10 cellular contexts compared by ENCODE assay signal in the genomic region with DNA sequence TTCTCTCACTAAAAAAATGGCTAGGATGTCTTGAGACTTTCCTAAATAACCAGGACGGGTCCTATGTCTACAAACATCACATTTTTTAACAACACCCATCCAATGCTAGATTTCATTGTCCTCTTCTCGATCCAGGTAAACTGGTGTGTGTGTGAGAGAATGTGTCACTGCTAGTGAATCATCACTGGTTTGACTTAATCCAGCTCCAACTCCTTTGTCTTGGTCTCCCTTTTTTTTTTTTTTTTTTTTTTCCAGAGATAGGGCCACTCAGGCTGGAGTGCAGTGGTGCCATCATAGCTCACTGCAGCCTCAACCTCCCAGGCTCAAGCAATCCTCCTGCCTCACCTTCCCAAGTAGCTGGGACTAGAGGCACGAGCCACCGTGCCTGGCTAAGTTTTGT. TPM values are rescaled to one million over a fixed set of nuclear protein-coding genes. Genes with fewer than 3 reads are reported as not detected.
DNase-seq lines count a peak whose midpoint lies in the region; ATAC-seq, FAIRE-seq and TF ChIP-seq lines count a peak whose summit lies in the region.
"Had no signal": no experiment of that assay in that cellular context is flagged by ENCODE, and none has a peak within 500 bp of the region (broad histone marks: within the 10 kb centered on the region; RNA-seq: fewer than 3 reads in every experiment).

No MANE protein-coding gene starts in this region.

- H3K9ac ChIP-seq in IMR-90 (ENCODE audit: low read depth, low read length), result no peak overlapping the region

- no peak overlapping the region for H2AK5ac ChIP-seq in IMR-90 (ENCODE audit: low read depth, low read length)

- H3K4me3 ChIP-seq in Caco-2 (ENCODE audit: low read depth, low read length) (no peak overlapping the region), IMR-90 (ENCODE audit: insufficient read depth, low read depth, low read length) (no peak overlapping the region), small intestine (ENCODE audit: low read depth in 1 of 2, low read length in 2 of 2) (no peak overlapping the region)
- no peak overlapping the region for H3K4me3 ChIP-seq in effector memory CD4-positive, alpha-beta T cell (ENCODE audit: insufficient read depth, low read depth, low read length, poor library complexity, severe bottlenecking)

- peak overlapping the region; percentile 50; the same call in 1 of the 2 replicates for H3K14ac ChIP-seq in IMR-90 (replicated peaks; ENCODE audit: low read depth, low read length)

- peaks cover 19% of the 10 kb centered on the region; the same call in 1 of the 2 replicates for H4K20me1 ChIP-seq in IMR-90 (ENCODE audit: insufficient read depth, low read length)

- H3K27ac Mint-ChIP-seq in Caco-2 (ENCODE audit: unreplicated experiment), result peak overlapping the region; percentile 87
- H3K27ac Mint-ChIP-seq in central memory CD8-positive, alpha-beta T cell (ENCODE audit: low read depth), result no peak overlapping the region
- peak overlapping the region in 5 of 10 donors; percentile 7 to 68 (median 31) for H3K27ac Mint-ChIP-seq in naive thymus-derived CD8-positive, alpha-beta T cell

- H2BK15ac ChIP-seq in IMR-90 (ENCODE audit: low read depth, low read length), result 0 out of 3 replicates have a peak overlapping the region, but pooled peaks have one; percentile 12

- peak overlapping the region; percentile 91 to 99; a peak in 3 of 4 replicates for H4K8ac ChIP-seq in IMR-90 (ENCODE audit: low read depth in 2 of 2, low read length in 2 of 2)

- H3K27me3 ChIP-seq in Caco-2 (replicated peaks; ENCODE audit: control insufficient read depth, insufficient read depth, low read length), result no peaks in the 10 kb centered on the region
- peaks cover 16% of the 10 kb centered on the region for H3K27me3 ChIP-seq in IMR-90 (ENCODE audit: control insufficient read depth, insufficient read depth, low read length)
- H3K27me3 ChIP-seq in effector memory CD4-positive, alpha-beta T cell (replicated peaks; ENCODE audit: control insufficient read depth, insufficient read depth, low read length, poor library complexity, severe bottlenecking), result peaks cover 29% of the 10 kb centered on the region
- peaks cover 0 to 3% of the 10 kb centered on the region in 2 donors for H3K27me3 ChIP-seq in small intestine (ENCODE audit: control insufficient read depth in 2 of 2, insufficient read depth in 2 of 2, low read length in 2 of 2)

- CTCF ChIA-PET in Caco-2 (lab: Charles Lee), result interaction anchor here (0.6 kb wide), 2 partner anchors 92 to 460 kb away, joined by 4 to 6 read pairs; no protein-coding TSS in a partner anchor
- CTCF ChIA-PET in IMR-90 (lab: Yijun Ruan, JAX), result no interaction called here

- no CpG with 5 or more reads among the region's 4 CpGs for WGBS in IMR-90 (ENCODE audit: extremely low coverage in 2 of 2, insufficient read length in 1 of 2), 2 experiments
- 58 to 62% (median 62%) methylated on average over 4 of the region's 4 CpGs for WGBS in small intestine, 3 donors

- in situ Hi-C loops in IMR-90 (cut with MboI; ENCODE audit: low sequenced_read_pairs), result loop anchor here (5.0 to 10.0 kb wide), 2 partner anchors 166 to 393 kb away; no protein-coding TSS in a partner anchor

- H3K18ac ChIP-seq in IMR-90 (ENCODE audit: low read depth, low read length), result no peak overlapping the region

- no peak overlapping the region for H3K27ac ChIP-seq in IMR-90 (ENCODE audit: insufficient read depth, low read length)
- no peak overlapping the region for H3K27ac ChIP-seq in effector memory CD4-positive, alpha-beta T cell (ENCODE audit: insufficient read depth, low read length, poor library complexity, severe bottlenecking)
- H3K27ac ChIP-seq in small intestine (ENCODE audit: low read depth in 1 of 2, low read length in 1 of 2), result peak overlapping the region in 1 of 2 donors; percentile 90

- no peak overlapping the region; the same call in 1 of the 2 replicates for H2BK20ac ChIP-seq in IMR-90 (ENCODE audit: low read depth, low read length)

- no peak for TF ChIP-seq CTCF in Caco-2 (IDR thresholded peaks at IDR 0.05; ENCODE audit: insufficient read depth in 1 of 2, low read depth in 1 of 2, low read length in 1 of 2, severe bottlenecking in 1 of 2, unreplicated experiment in 1 of 2)
- no peak for TF ChIP-seq CTCF in IMR-90 (conservative IDR thresholded peaks at IDR 0.05; ENCODE audit: low read depth, low read length)

- H3K56ac ChIP-seq in IMR-90 (ENCODE audit: extremely low read depth, insufficient read depth, low read length), result no peak overlapping the region

- H3K4me1 Mint-ChIP-seq in Caco-2 (ENCODE audit: low read depth, unreplicated experiment), result peaks cover 50% of the 10 kb centered on the region
- H3K4me1 Mint-ChIP-seq in central memory CD8-positive, alpha-beta T cell, result peaks cover 45% of the 10 kb centered on the region
- H3K4me1 Mint-ChIP-seq in naive thymus-derived CD8-positive, alpha-beta T cell, result peaks cover 26 to 51% (median 46%) of the 10 kb centered on the region in 4 donors

- H3K4ac ChIP-seq in IMR-90 (ENCODE audit: low read depth, low read length), result no peak overlapping the region

- TF ChIP-seq POLR2A in IMR-90 (IDR thresholded peaks at IDR 0.05; ENCODE audit: low read depth, low read length), result no peak

- FAIRE-seq in small intestine (lab: Jason Lieb, UNC), result no peak

- H3K9me1 ChIP-seq in IMR-90 (ENCODE audit: insufficient read depth, low read length), result peaks cover 3% of the 10 kb centered on the region; the same call in 1 of the 2 replicates

- H3K9me3 Mint-ChIP-seq in Caco-2 (ENCODE audit: unreplicated experiment), result no peaks in the 10 kb centered on the region
- H3K9me3 Mint-ChIP-seq in central memory CD8-positive, alpha-beta T cell, result no peaks in the 10 kb centered on the region
- H3K9me3 Mint-ChIP-seq in naive thymus-derived CD8-positive, alpha-beta T cell, result peaks cover 0 to 1% (median 0%) of the 10 kb centered on the region in 9 donors

- no peak overlapping the region for H2BK120ac ChIP-seq in IMR-90 (ENCODE audit: low read depth, low read length)

- POLR2A ChIA-PET in Caco-2 (lab: Charles Lee), result interaction anchor here (0.6 kb wide), 1 partner anchor 325 kb away, joined by 7 read pairs; no protein-coding TSS in a partner anchor
- POLR2A ChIA-PET in IMR-90 (lab: Charles Lee; ENCODE audit: unreplicated experiment), result interaction anchor here (0.6 kb wide), 2 partner anchors 233 to 313 kb away, joined by 3 to 5 read pairs; no protein-coding TSS in a partner anchor
- POLR2A ChIA-PET in naive thymus-derived CD8-positive, alpha-beta T cell (lab: Charles Lee), result interaction anchor here (0.6 to 6.3 kb wide), 3 partner anchors 15 to 204 kb away, joined by 3 to 165 read pairs (median 33); partner anchors contain the start of genes SLC12A9 and SRRT

- H3K4me1 ChIP-seq in Caco-2 (peaks cover 26% of the 10 kb centered on the region), IMR-90 (ENCODE audit: control insufficient read depth, insufficient read depth, low read length) (peaks cover 16% of the 10 kb centered on the region), small intestine (ENCODE audit: control insufficient read depth in 2 of 2, insufficient read depth in 1 of 2, low read depth in 1 of 2, low read length in 1 of 2) (peaks cover 0 to 2% of the 10 kb centered on the region in 2 donors)
- H3K4me1 ChIP-seq in effector memory CD4-positive, alpha-beta T cell (ENCODE audit: control insufficient read depth, insufficient read depth, low read length, poor library complexity, severe bottlenecking), result peaks cover 53% of the 10 kb centered on the region

- H2AK9ac ChIP-seq in IMR-90 (replicated peaks; ENCODE audit: low read depth, low read length, poor library complexity), result no peak overlapping the region

- no peaks in the 10 kb centered on the region for H3K27me3 Mint-ChIP-seq in Caco-2 (ENCODE audit: insufficient read depth, unreplicated experiment)
- peaks cover 45% of the 10 kb centered on the region for H3K27me3 Mint-ChIP-seq in central memory CD8-positive, alpha-beta T cell
- H3K27me3 Mint-ChIP-seq in naive thymus-derived CD8-positive, alpha-beta T cell, result peaks cover 9 to 43% (median 20%) of the 10 kb centered on the region in 5 donors

- intact Hi-C loops in Caco-2 (cut with micrococcal nuclease; ENCODE audit: unreplicated experiment) (no loop called here), IMR-90 (cut with micrococcal nuclease) (no loop called here), posterior vena cava (cut with DNase I) (loop anchor here in 1 of 2 donors (5.0 kb wide), 1 partner anchor 176 kb away; no protein-coding TSS in a partner anchor)

- peaks cover 8 to 20% of the 10 kb centered on the region in 2 experiments; a peak in 3 of 4 replicates for H3K79me1 ChIP-seq in IMR-90 (ENCODE audit: low read depth in 1 of 2, low read length in 2 of 2)

- H3K36me3 Mint-ChIP-seq in Caco-2 (ENCODE audit: insufficient read depth, unreplicated experiment), result peaks cover 49% of the 10 kb centered on the region
- H3K36me3 Mint-ChIP-seq in central memory CD8-positive, alpha-beta T cell (ENCODE audit: insufficient read depth), result peaks cover 28% of the 10 kb centered on the region
- peaks cover 0 to 27% (median 12%) of the 10 kb centered on the region in 3 donors for H3K36me3 Mint-ChIP-seq in naive thymus-derived CD8-positive, alpha-beta T cell

- ATAC-seq in IMR-90 (ENCODE audit: low read depth), result no peak
- ATAC-seq in central memory CD8-positive, alpha-beta T cell (replicated peaks; ENCODE audit: extremely low read depth, poor library complexity, severe bottlenecking), result no peak
- no peak for ATAC-seq in naive thymus-derived CD8-positive, alpha-beta T cell
- no peak for ATAC-seq in HG03521 (IDR thresholded peaks at IDR 0.05; ENCODE audit: unreplicated experiment)

- H3K9me3 ChIP-seq in Caco-2 (no peaks in the 10 kb centered on the region), IMR-90 (ENCODE audit: control insufficient read depth, insufficient read depth, low read length) (peaks cover 2% of the 10 kb centered on the region; the same call in 1 of the 2 replicates), small intestine (ENCODE audit: control insufficient read depth, low read depth) (no peaks in the 10 kb centered on the region)
- no peaks in the 10 kb centered on the region for H3K9me3 ChIP-seq in effector memory CD4-positive, alpha-beta T cell (ENCODE audit: control insufficient read depth, low read length)
- H3K9me3 ChIP-seq: Peyer's patch had no signal

- TF ChIP-seq RAD21 in IMR-90 (IDR thresholded peaks at IDR 0.05; ENCODE audit: low read length), result no peak

- no peak overlapping the region for H2BK5ac ChIP-seq in IMR-90 (ENCODE audit: low read depth, low read length, poor library complexity, severe bottlenecking)

- BruUV-seq in Caco-2 (replicated peaks; lab: Mats Ljungman, UMichigan), result no TSS peak
- no TSS peak for BruUV-seq in IMR-90 (replicated peaks; lab: Mats Ljungman, UMichigan)

- no peak overlapping the region for H3K4me2 ChIP-seq in IMR-90 (ENCODE audit: low read depth, low read length)

- dilution Hi-C loops in IMR-90 (cut with HindIII; ENCODE audit: low sequenced_read_pairs, unreplicated experiment), result no loop called here

- peak overlapping the region; percentile 88 for H3K4me3 Mint-ChIP-seq in Caco-2 (ENCODE audit: unreplicated experiment)
- peak overlapping the region; percentile 57 for H3K4me3 Mint-ChIP-seq in central memory CD8-positive, alpha-beta T cell
- peak overlapping the region; percentile 31 to 85 (median 80) for H3K4me3 Mint-ChIP-seq in naive thymus-derived CD8-positive, alpha-beta T cell

- H3K36me3 ChIP-seq in Caco-2 (ENCODE audit: control insufficient read depth, insufficient read depth, low read length) (no peaks in the 10 kb centered on the region; the same call in 1 of the 2 replicates), IMR-90 (ENCODE audit: control insufficient read depth, insufficient read depth, low read length) (peaks cover 22% of the 10 kb centered on the region), small intestine (ENCODE audit: control insufficient read depth in 2 of 2, insufficient read depth in 2 of 2, low read length in 2 of 2) (peaks cover 4 to 6% of the 10 kb centered on the region in 2 donors)
- H3K36me3 ChIP-seq in effector memory CD4-positive, alpha-beta T cell (ENCODE audit: control insufficient read depth, insufficient read depth, low read length), result peaks cover 8% of the 10 kb centered on the region

- DNase-seq in Caco-2, result no peak
- peak; percentile 34 for DNase-seq in IMR-90
- DNase-seq in central memory CD8-positive, alpha-beta T cell (ENCODE audit: low spot score in 2 of 2), result no peak
- no peak for DNase-seq in naive thymus-derived CD8-positive, alpha-beta T cell
- DNase-seq in posterior vena cava (ENCODE audit: low spot score), result no peak
- no peak for DNase-seq in effector memory CD4-positive, alpha-beta T cell
- DNase-seq in small intestine, result no peak
- DNase-seq: Peyer's patch; stimulated activated CD4-positive, alpha-beta T cell treated with anti-CD3 and anti-CD28 coated beads, Interleukin-4, amount 100 ng/mL, for 24 hours had no signal

- H4K91ac ChIP-seq in IMR-90 (ENCODE audit: insufficient read depth, low read depth, low read length), result no peak overlapping the region

- H2AFZ ChIP-seq in IMR-90 (replicated peaks; ENCODE audit: low read length, poor library complexity), result peak overlapping the region; percentile 87

- no peak overlapping the region; the same call in 1 of the 2 replicates for H4K5ac ChIP-seq in IMR-90 (ENCODE audit: low read depth, low read length)

- peak overlapping the region; percentile 35; the same call in 1 of the 2 replicates for H3K23ac ChIP-seq in IMR-90 (ENCODE audit: low read depth, low read length)

RNA-seq across cellular contexts. Expression of gene UFSP1, which starts 2.0 kb away (rescaled TPM):
- total RNA-seq in Caco-2 (2022) (4.6 and 5.3 TPM in 2 replicates), IMR-90 (2012; rRNA removed) (0.28 and 0.36 TPM in 2 replicates), posterior vena cava (1 to 10 TPM; 2.7 to 3.3 TPM)
- polyA plus RNA-seq in IMR-90 (2012; rRNA removed) (1.0 TPM in 2 replicates), small intestine (1 to 10 TPM; 3.5 to 5.3 (median 4.9) TPM)
- 2.0 and 2.5 TPM in 2 replicates for polyA plus RNA-seq in IMR-90 (2012; cell fraction: cytosol; rRNA removed)
- polyA plus RNA-seq in IMR-90 (2012; cell fraction: nucleus; rRNA removed; ENCODE audit: low replicate concordance), result 0.70 and 3.1 TPM in 2 replicates
- 10 to 100 TPM in 1 of 2 experiments, 1 to 10 TPM in 1; 6.5 to 10.9 TPM for total RNA-seq in naive thymus-derived CD8-positive, alpha-beta T cell
- 1 to 10 TPM; 1.1 to 2.7 (median 1.7) TPM for polyA plus RNA-seq in naive thymus-derived CD8-positive, alpha-beta T cell

RNA-seq across cellular contexts. Expression of gene ACHE, which starts 4.1 kb away (rescaled TPM):
- total RNA-seq in Caco-2 (2022) (16.5 and 19.0 TPM in 2 replicates), IMR-90 (2012; rRNA removed) (not detected in 2 replicates), posterior vena cava (1 to 10 TPM; 2.8 to 9.4 TPM)
- polyA plus RNA-seq in IMR-90 (2012; rRNA removed) (0.41 and 0.65 TPM in 2 replicates), small intestine (10 to 100 TPM in 2 of 3 donors, 1 to 10 TPM in 1; 3.5 to 11.2 (median 11.0) TPM)
- polyA plus RNA-seq in IMR-90 (2012; cell fraction: cytosol; rRNA removed), result 0.25 and 0.48 TPM in 2 replicates
- polyA plus RNA-seq in IMR-90 (2012; cell fraction: nucleus; rRNA removed; ENCODE audit: low replicate concordance), result 1.6 and 4.6 TPM in 2 replicates
- under 1 TPM; 0.19 to 0.52 TPM for total RNA-seq in naive thymus-derived CD8-positive, alpha-beta T cell
- not detected for polyA plus RNA-seq in naive thymus-derived CD8-positive, alpha-beta T cell

RNA-seq across cellular contexts. Expression of gene SRRT, which starts 16.7 kb away (rescaled TPM):
- total RNA-seq in Caco-2 (2022), result 211 and 243 TPM in 2 replicates
- total RNA-seq in IMR-90 (2012; rRNA removed), result 41.4 and 45.3 TPM in 2 replicates
- 89.5 and 93.5 TPM in 2 replicates for polyA plus RNA-seq in IMR-90 (2012; rRNA removed)
- 44.1 and 48.9 TPM in 2 replicates for polyA plus RNA-seq in IMR-90 (2012; cell fraction: cytosol; rRNA removed)
- 362 and 444 TPM in 2 replicates for polyA plus RNA-seq in IMR-90 (2012; cell fraction: nucleus; rRNA removed; ENCODE audit: low replicate concordance)
- total RNA-seq in naive thymus-derived CD8-positive, alpha-beta T cell, result 100 to 1,000 TPM; 263 to 267 TPM
- 10 to 100 TPM; 51.1 to 69.4 (median 63.2) TPM for polyA plus RNA-seq in naive thymus-derived CD8-positive, alpha-beta T cell
- 10 to 100 TPM; 78.0 to 91.2 TPM for total RNA-seq in posterior vena cava
- polyA plus RNA-seq in small intestine, result 100 to 1,000 TPM in 1 of 3 donors, 10 to 100 TPM in 2; 77.1 to 113 (median 82.1) TPM

RNA-seq across cellular contexts. Expression of gene TRIP6, which starts 24.4 kb away (rescaled TPM):
- total RNA-seq in Caco-2 (2022) (66.6 and 75.5 TPM in 2 replicates), IMR-90 (2012; rRNA removed) (36.4 and 39.2 TPM in 2 replicates), posterior vena cava (10 to 100 TPM; 55.7 to 58.7 TPM)
- polyA plus RNA-seq in IMR-90 (2012; rRNA removed) (72.3 and 89.0 TPM in 2 replicates), small intestine (10 to 100 TPM in 2 of 3 donors, 1 to 10 TPM in 1; 3.4 to 23.1 (median 10.3) TPM)
- polyA plus RNA-seq in IMR-90 (2012; cell fraction: cytosol; rRNA removed), result 76.7 and 146 TPM in 2 replicates
- 158 and 235 TPM in 2 replicates for polyA plus RNA-seq in IMR-90 (2012; cell fraction: nucleus; rRNA removed; ENCODE audit: low replicate concordance)
- total RNA-seq in naive thymus-derived CD8-positive, alpha-beta T cell, result 10 to 100 TPM; 14.3 to 16.2 TPM
- 1 to 10 TPM; 3.4 to 6.0 (median 4.9) TPM for polyA plus RNA-seq in naive thymus-derived CD8-positive, alpha-beta T cell

RNA-seq across cellular contexts. Expression of gene SLC12A9, which starts 39.0 kb away (rescaled TPM):
- 59.0 and 60.7 TPM in 2 replicates for total RNA-seq in Caco-2 (2022)
- 3.3 and 4.5 TPM in 2 replicates for total RNA-seq in IMR-90 (2012; rRNA removed)
- 16.2 and 17.7 TPM in 2 replicates for polyA plus RNA-seq in IMR-90 (2012; rRNA removed)
- 11.9 and 20.8 TPM in 2 replicates for polyA plus RNA-seq in IMR-90 (2012; cell fraction: cytosol; rRNA removed)
- 49.4 and 99.1 TPM in 2 replicates for polyA plus RNA-seq in IMR-90 (2012; cell fraction: nucleus; rRNA removed; ENCODE audit: low replicate concordance)
- 10 to 100 TPM; 66.9 to 74.7 TPM for total RNA-seq in naive thymus-derived CD8-positive, alpha-beta T cell
- polyA plus RNA-seq in naive thymus-derived CD8-positive, alpha-beta T cell, result 1 to 10 TPM; 6.8 to 9.4 (median 8.0) TPM
- 10 to 100 TPM; 15.6 to 22.8 TPM for total RNA-seq in posterior vena cava
- 10 to 100 TPM; 10.5 to 28.8 (median 12.7) TPM for polyA plus RNA-seq in small intestine
